Comparison of ENCODE assay signal across 1 cellular context in genomic region chr19:1877280-1877660, GRCh38.
TF ChIP-seq lines count a peak whose summit lies in the region.

No MANE protein-coding gene starts in this region.

TF ChIP-seq in HEK293, 187 proteins besides CTCF, POLR2A, EP300 and RAD21:
- TF ChIP-seq, protein P1, sequence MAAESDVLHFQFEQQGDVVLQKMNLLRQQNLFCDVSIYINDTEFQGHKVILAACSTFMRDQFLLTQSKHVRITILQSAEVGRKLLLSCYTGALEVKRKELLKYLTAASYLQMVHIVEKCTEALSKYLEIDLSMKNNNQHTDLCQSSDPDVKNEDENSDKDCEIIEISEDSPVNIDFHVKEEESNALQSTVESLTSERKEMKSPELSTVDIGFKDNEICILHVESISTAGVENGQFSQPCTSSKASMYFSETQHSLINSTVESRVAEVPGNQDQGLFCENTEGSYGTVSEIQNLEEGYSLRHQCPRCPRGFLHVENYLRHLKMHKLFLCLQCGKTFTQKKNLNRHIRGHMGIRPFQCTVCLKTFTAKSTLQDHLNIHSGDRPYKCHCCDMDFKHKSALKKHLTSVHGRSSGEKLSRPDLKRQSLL (tag by site-specific recombination; IDR thresholded peaks at IDR 0.05) = peak; percentile 31; the same call in 1 of the 2 replicates
TF ChIP-seq in HEK293: peak in this region for 1; not testable (repeated sequence) for 186.
